In the genomic region with DNA sequence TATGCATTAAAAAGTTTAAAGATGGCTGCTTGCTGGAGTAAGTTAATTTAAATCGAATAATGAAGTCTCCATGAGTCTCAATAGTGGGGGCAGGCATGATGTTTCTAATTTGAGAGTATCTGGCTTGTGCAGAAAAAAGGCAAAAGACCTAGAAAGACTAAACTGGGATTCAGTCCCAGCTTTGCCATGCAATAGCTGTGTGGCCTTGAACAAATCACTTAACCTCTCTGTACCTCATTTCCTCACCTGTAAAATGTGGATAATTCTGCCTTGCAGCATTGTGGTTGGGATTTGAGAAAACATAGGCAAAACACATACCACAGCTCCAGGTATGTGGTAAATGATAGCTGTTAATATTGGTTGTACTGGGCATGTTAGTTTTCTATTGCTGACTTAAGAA, we compare ENCODE assay signal across 1 cellular context.
A peak's percentile ranks its signal among the peaks of the same experiment; 100 is the strongest.
TF ChIP-seq lines count a peak whose summit lies in the region.

No MANE protein-coding gene starts in this region.

TF ChIP-seq in K562, 482 proteins besides CTCF, POLR2A, EP300 and RAD21:
- TF ChIP-seq ZNF57 (CRISPR knock-in tag; IDR thresholded peaks at IDR 0.05) = no peak
- peak; percentile 76 for TF ChIP-seq RBM25 (IDR thresholded peaks at IDR 0.05; ENCODE audit: low read depth, low read length, severe bottlenecking)
- TF ChIP-seq BCOR (IDR thresholded peaks at IDR 0.05) = peak; percentile 52; the same call in 1 of the 2 replicates
- TF ChIP-seq ZFP36 (IDR thresholded peaks at IDR 0.05; ENCODE audit: low read depth, low read length, partially characterized antibody) = peak; percentile 42
